8 cellular contexts compared by ENCODE assay signal in the genomic region with DNA sequence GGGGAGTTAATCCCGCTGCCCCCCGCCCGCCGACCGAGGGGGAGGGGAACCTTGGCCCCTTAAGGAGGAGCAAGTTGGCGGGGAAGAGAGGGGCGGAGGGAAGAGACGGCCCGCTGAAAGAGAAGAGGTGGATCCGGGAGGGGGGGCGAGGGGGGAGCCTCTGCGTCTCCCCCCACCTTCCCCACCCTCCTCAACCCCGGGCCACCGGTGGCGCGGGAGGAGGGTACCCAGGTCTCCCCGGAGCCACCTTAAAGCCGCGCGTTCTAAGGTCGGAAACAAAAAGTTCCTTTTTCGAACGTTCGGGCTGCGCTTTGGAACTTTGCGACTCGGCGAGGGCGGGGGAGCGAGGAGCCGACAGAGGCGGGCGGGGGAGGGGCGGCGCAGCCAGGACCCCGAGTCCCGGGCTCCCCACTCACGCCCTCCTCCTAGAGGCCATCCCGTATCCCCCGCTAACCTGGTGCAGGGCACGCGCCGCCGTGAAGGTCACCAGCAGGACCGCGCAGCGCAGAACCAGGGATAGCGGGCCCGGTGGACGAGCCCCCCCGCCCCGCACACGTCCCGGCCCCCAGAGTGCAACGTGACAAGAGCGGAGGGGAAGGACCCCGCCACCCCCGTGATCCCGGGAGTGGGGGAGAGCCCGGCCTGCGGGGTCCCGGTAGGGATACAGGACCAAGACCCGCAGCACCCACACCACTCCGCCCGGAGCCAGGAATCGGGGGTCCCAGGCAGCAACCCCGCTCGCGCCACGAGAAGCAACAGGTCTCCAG. TPM values are rescaled to one million over a fixed set of nuclear protein-coding genes. Genes with fewer than 3 reads are reported as not detected.
DNase-seq lines count a peak whose midpoint lies in the region; ATAC-seq and TF ChIP-seq lines count a peak whose summit lies in the region.

No MANE protein-coding gene starts in this region.

- H4K20me1 ChIP-seq in SK-N-SH (ENCODE audit: insufficient read depth) = peaks cover 39% of the 10 kb centered on the region

- CTCF ChIA-PET in SK-N-SH (lab: Yijun Ruan, JAX) = no interaction called here

- H3K4me1 Mint-ChIP-seq in activated naive CD8-positive, alpha-beta T cell (ENCODE audit: low read depth) = peaks cover 20% of the 10 kb centered on the region
- peaks cover 22% of the 10 kb centered on the region for H3K4me1 Mint-ChIP-seq in type B pancreatic cell (ENCODE audit: unreplicated experiment)

- TF ChIP-seq CTCF in GM12864 (IDR thresholded peaks at IDR 0.05; ENCODE audit: low read depth, low read length, missing control alignments) (no peak), SK-N-SH (IDR thresholded peaks at IDR 0.05) (no peak), heart left ventricle (IDR thresholded peaks at IDR 0.05) (peak in 2 of 12 donors; percentile 28 to 30), type B pancreatic cell (conservative IDR thresholded peaks at IDR 0.05) (peak; percentile 32)

- H3K36me3 Mint-ChIP-seq in activated naive CD8-positive, alpha-beta T cell = no peaks in the 10 kb centered on the region
- peaks cover 3% of the 10 kb centered on the region for H3K36me3 Mint-ChIP-seq in type B pancreatic cell

- peak; percentile 24 for ATAC-seq in HG03432 (IDR thresholded peaks at IDR 0.05; ENCODE audit: unreplicated experiment)
- peak; percentile 3 to 24 (median 17) for ATAC-seq in heart left ventricle

- peak overlapping the region; percentile 84 for H3K4me3 Mint-ChIP-seq in activated naive CD8-positive, alpha-beta T cell
- peak overlapping the region; percentile 90 for H3K4me3 Mint-ChIP-seq in type B pancreatic cell

- no peaks in the 10 kb centered on the region for H3K9me3 ChIP-seq in SK-N-SH
- no peaks in the 10 kb centered on the region for H3K9me3 ChIP-seq in heart left ventricle

- H3K79me2 ChIP-seq in SK-N-SH (ENCODE audit: insufficient read depth) = peaks cover 63% of the 10 kb centered on the region

- no peaks in the 10 kb centered on the region for H3K9me3 Mint-ChIP-seq in activated naive CD8-positive, alpha-beta T cell (ENCODE audit: low read depth)
- H3K9me3 Mint-ChIP-seq in type B pancreatic cell = no peaks in the 10 kb centered on the region

- DNase-seq in GM12864 (ENCODE audit: low read depth) (no peak), SK-N-SH (peak; percentile 79), heart left ventricle (peak; percentile 74 to 86 (median 83)), pons (ENCODE audit: low spot score) (peak; percentile 82), type B pancreatic cell (ENCODE audit: extremely low spot score, unreplicated experiment) (peak; percentile 81), Ammon's horn (ENCODE audit: low spot score) (no peak)

- POLR2A ChIA-PET in SK-N-SH (lab: Yijun Ruan, JAX) = no interaction called here

- intact Hi-C loops in heart left ventricle (cut with DNase I) = loop anchor here in 4 of 10 donors (1.0 to 2.0 kb wide), 4 partner anchors 15 to 30 kb away; partner anchors contain the start of gene CIC (in 3 of the 4)

- no peak overlapping the region for H2AFZ ChIP-seq in SK-N-SH (ENCODE audit: low read depth)

- no peaks in the 10 kb centered on the region for H3K27me3 Mint-ChIP-seq in activated naive CD8-positive, alpha-beta T cell
- no peaks in the 10 kb centered on the region for H3K27me3 Mint-ChIP-seq in type B pancreatic cell

- H3K9me2 ChIP-seq in SK-N-SH = no peaks in the 10 kb centered on the region

- peak overlapping the region; percentile 98 for H3K4me2 ChIP-seq in SK-N-SH

- peak overlapping the region; percentile 16 for H3K27ac Mint-ChIP-seq in activated naive CD8-positive, alpha-beta T cell
- H3K27ac Mint-ChIP-seq in type B pancreatic cell = no peak overlapping the region

- TF ChIP-seq EP300 in SK-N-SH (IDR thresholded peaks at IDR 0.05; ENCODE audit: borderline replicate concordance in 1 of 2, low read depth in 1 of 2, low read length in 1 of 2) = no peak

- H3K9ac ChIP-seq in SK-N-SH = peak overlapping the region; percentile 99

- peaks cover 7 to 11% of the 10 kb centered on the region in 2 experiments for H3K36me3 ChIP-seq in SK-N-SH (replicated peaks in 1 of 2; ENCODE audit: control insufficient read depth in 1 of 2, insufficient read depth in 2 of 2, low read length in 1 of 2)
- H3K36me3 ChIP-seq in heart left ventricle = peaks cover 0 to 12% (median 7%) of the 10 kb centered on the region in 9 donors

- no peak for TF ChIP-seq RAD21 in SK-N-SH (IDR thresholded peaks at IDR 0.05; ENCODE audit: low read length)

- WGBS in SK-N-SH (ENCODE audit: low lambda C conversion rate) = under 1% methylated on average over 51 of the region's 70 CpGs
- 0% methylated on average over 33 to 70 of the region's 70 CpGs for WGBS in heart left ventricle, 4 donors

- TF ChIP-seq POLR2A in heart left ventricle (IDR thresholded peaks at IDR 0.05) = no peak

- H3K27ac ChIP-seq in SK-N-SH (ENCODE audit: low read depth in 2 of 2, low read length in 1 of 2) (peak overlapping the region; percentile 89 to 90), heart left ventricle (peak overlapping the region; percentile 94 to 100 (median 99))

- peak overlapping the region; percentile 74 for H3K4me3 ChIP-seq in GM12864 (ENCODE audit: low read depth, low read length)
- H3K4me3 ChIP-seq in SK-N-SH (ENCODE audit: low read depth in 2 of 2, low read length in 1 of 2) = peak overlapping the region; percentile 89 to 96
- H3K4me3 ChIP-seq in heart left ventricle = peak overlapping the region; percentile 74 to 100 (median 94)

- peaks cover 31% of the 10 kb centered on the region for H3F3A ChIP-seq in SK-N-SH (replicated peaks; ENCODE audit: insufficient read depth)

- H3K27me3 ChIP-seq in SK-N-SH (ENCODE audit: insufficient read depth) (no peaks in the 10 kb centered on the region), heart left ventricle (no peaks in the 10 kb centered on the region)

- H3K4me1 ChIP-seq in SK-N-SH (ENCODE audit: control insufficient read depth in 1 of 2, insufficient read depth in 2 of 2, low read depth in 1 of 2, low read length in 1 of 2) = peaks cover 17 to 33% of the 10 kb centered on the region in 2 experiments
- peaks cover 12 to 61% (median 45%) of the 10 kb centered on the region in 12 donors for H3K4me1 ChIP-seq in heart left ventricle

TF ChIP-seq in SK-N-SH, 30 proteins besides CTCF, POLR2A, EP300 and RAD21 (continues in another document):
- TF ChIP-seq JUND (IDR thresholded peaks at IDR 0.05) = no peak
- no peak for TF ChIP-seq RXRA (IDR thresholded peaks at IDR 0.05; ENCODE audit: borderline replicate concordance, low read depth)
- TF ChIP-seq FOSL2 (IDR thresholded peaks at IDR 0.05; ENCODE audit: borderline replicate concordance, low read depth) = no peak
- no peak for TF ChIP-seq FOXM1 (IDR thresholded peaks at IDR 0.05; ENCODE audit: low read depth)
- TF ChIP-seq RCOR1 (IDR thresholded peaks at IDR 0.05; ENCODE audit: low read length) = no peak
- peak; percentile 47; the same call in 1 of the 2 replicates for TF ChIP-seq POLR2AphosphoS5 (IDR thresholded peaks at IDR 0.05; ENCODE audit: low read depth, low read length)
- TF ChIP-seq, protein P1, sequence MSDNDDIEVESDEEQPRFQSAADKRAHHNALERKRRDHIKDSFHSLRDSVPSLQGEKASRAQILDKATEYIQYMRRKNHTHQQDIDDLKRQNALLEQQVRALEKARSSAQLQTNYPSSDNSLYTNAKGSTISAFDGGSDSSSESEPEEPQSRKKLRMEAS (IDR thresholded peaks at IDR 0.05; ENCODE audit: low read depth) = no peak
- no peak for TF ChIP-seq TCF12 (IDR thresholded peaks at IDR 0.05)
- TF ChIP-seq SIN3A (IDR thresholded peaks at IDR 0.05; ENCODE audit: borderline replicate concordance, low read depth, low read length) = no peak
- no peak for TF ChIP-seq NRF1 (IDR thresholded peaks at IDR 0.05; ENCODE audit: low read depth, low read length)
- TF ChIP-seq, protein P2, sequence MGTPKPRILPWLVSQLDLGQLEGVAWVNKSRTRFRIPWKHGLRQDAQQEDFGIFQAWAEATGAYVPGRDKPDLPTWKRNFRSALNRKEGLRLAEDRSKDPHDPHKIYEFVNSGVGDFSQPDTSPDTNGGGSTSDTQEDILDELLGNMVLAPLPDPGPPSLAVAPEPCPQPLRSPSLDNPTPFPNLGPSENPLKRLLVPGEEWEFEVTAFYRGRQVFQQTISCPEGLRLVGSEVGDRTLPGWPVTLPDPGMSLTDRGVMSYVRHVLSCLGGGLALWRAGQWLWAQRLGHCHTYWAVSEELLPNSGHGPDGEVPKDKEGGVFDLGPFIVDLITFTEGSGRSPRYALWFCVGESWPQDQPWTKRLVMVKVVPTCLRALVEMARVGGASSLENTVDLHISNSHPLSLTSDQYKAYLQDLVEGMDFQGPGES (IDR thresholded peaks at IDR 0.05; ENCODE audit: low read depth, low read length) = no peak

RNA-seq across cellular contexts. Expression of gene ERF, which starts 0.7 kb away (rescaled TPM):
- polyA plus RNA-seq in SK-N-SH (2012; rRNA removed) = 89.6 and 94.5 TPM in 2 replicates
- 38.5 and 54.1 TPM in 2 replicates for polyA plus RNA-seq in SK-N-SH (2012; cell fraction: cytosol; rRNA removed)
- polyA plus RNA-seq in SK-N-SH (2012; cell fraction: nucleus; rRNA removed) = 101 and 184 TPM in 2 replicates
- 10 to 100 TPM; 26.1 to 49.7 (median 35.5) TPM for total RNA-seq in heart left ventricle
- 10 to 100 TPM; 31.9 to 45.4 TPM for polyA plus RNA-seq in heart left ventricle
- 54.9 and 78.9 TPM in 2 replicates for total RNA-seq in type B pancreatic cell (ENCODE audit: low replicate concordance)

RNA-seq across cellular contexts. Expression of gene GSK3A, which starts 11.9 kb away (rescaled TPM):
- polyA plus RNA-seq in SK-N-SH (2012; rRNA removed) (42.1 and 47.2 TPM in 2 replicates), heart left ventricle (10 to 100 TPM; 51.6 to 76.5 TPM)
- polyA plus RNA-seq in SK-N-SH (2012; cell fraction: cytosol; rRNA removed) = 26.1 and 35.6 TPM in 2 replicates
- polyA plus RNA-seq in SK-N-SH (2012; cell fraction: nucleus; rRNA removed) = 27.6 and 44.6 TPM in 2 replicates
- total RNA-seq in heart left ventricle (10 to 100 TPM; 22.5 to 46.9 (median 36.8) TPM), type B pancreatic cell (ENCODE audit: low replicate concordance) (43.5 and 49.1 TPM in 2 replicates)

RNA-seq across cellular contexts. Expression of gene CIC, which starts 14.8 kb away (rescaled TPM):
- polyA plus RNA-seq in SK-N-SH (2012; rRNA removed) (8.6 and 16.9 TPM in 2 replicates), heart left ventricle (10 to 100 TPM; 27.1 to 27.5 TPM)
- polyA plus RNA-seq in SK-N-SH (2012; cell fraction: cytosol; rRNA removed) = 7.7 and 12.5 TPM in 2 replicates
- polyA plus RNA-seq in SK-N-SH (2012; cell fraction: nucleus; rRNA removed) = 67.2 and 121 TPM in 2 replicates
- total RNA-seq in heart left ventricle (10 to 100 TPM; 25.5 to 54.8 (median 35.8) TPM), type B pancreatic cell (ENCODE audit: low replicate concordance) (44.8 and 70.3 TPM in 2 replicates)

RNA-seq across cellular contexts. Expression of gene ZNF526, which starts 34.2 kb away (rescaled TPM):
- polyA plus RNA-seq in SK-N-SH (2012; rRNA removed) (3.5 and 4.0 TPM in 2 replicates), heart left ventricle (1 to 10 TPM; 3.3 to 5.4 TPM)
- polyA plus RNA-seq in SK-N-SH (2012; cell fraction: cytosol; rRNA removed) = 1.7 and 2.6 TPM in 2 replicates
- 3.4 and 4.3 TPM in 2 replicates for polyA plus RNA-seq in SK-N-SH (2012; cell fraction: nucleus; rRNA removed)
- total RNA-seq in heart left ventricle (1 to 10 TPM; 3.9 to 7.2 (median 5.8) TPM), type B pancreatic cell (ENCODE audit: low replicate concordance) (18.2 and 19.3 TPM in 2 replicates)

RNA-seq across cellular contexts. Expression of gene DEDD2, which starts 36.8 kb away (rescaled TPM):
- 30.2 and 31.1 TPM in 2 replicates for polyA plus RNA-seq in SK-N-SH (2012; rRNA removed)
- polyA plus RNA-seq in SK-N-SH (2012; cell fraction: cytosol; rRNA removed) = 15.7 and 23.9 TPM in 2 replicates
- polyA plus RNA-seq in SK-N-SH (2012; cell fraction: nucleus; rRNA removed) = 29.2 and 30.8 TPM in 2 replicates
- 10 to 100 TPM; 11.1 to 24.1 (median 17.2) TPM for total RNA-seq in heart left ventricle
- 10 to 100 TPM; 12.6 to 18.3 TPM for polyA plus RNA-seq in heart left ventricle
- 23.7 and 29.3 TPM in 2 replicates for total RNA-seq in type B pancreatic cell (ENCODE audit: low replicate concordance)

Comparison
In these comparisons a context has a peak if more than half of its experiments do, and no peak if none do; other contexts are left out.
1. DNase-seq: peak in SK-N-SH (single experiment), heart left ventricle (5 of 5), pons (single experiment) and type B pancreatic cell (single experiment); none in GM12864 (single experiment) and Ammon's horn (single experiment).
2. Peak in every context shown above with its lines, with median percentiles within 50 percentile points of each other: H3K4me3 ChIP-seq.